In the genomic region with DNA sequence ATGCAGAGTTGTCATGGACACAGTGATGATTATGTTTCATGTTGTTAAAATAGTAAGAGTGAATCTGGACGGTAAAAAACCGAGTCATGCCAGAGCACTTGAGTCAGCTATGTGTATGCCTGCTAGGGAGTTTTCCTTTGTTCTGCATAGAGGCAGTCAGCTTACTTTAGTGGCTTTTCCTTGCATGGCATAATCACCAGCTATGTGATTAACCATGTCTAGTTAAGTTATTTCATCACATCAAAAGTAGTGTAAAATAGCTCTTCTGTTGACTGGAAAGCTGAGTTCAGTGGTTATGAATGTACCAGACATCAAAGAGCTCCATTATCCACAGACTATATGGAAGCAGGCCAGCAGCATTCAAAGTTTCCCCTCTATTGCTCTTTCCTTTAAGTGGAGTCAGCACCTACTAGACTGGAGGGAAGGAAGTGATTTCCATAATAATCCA, we compare ENCODE assay signal across 16 cellular contexts.
A peak's percentile ranks its signal among the peaks of the same experiment; 100 is the strongest.
DNase-seq lines count a peak whose midpoint lies in the region; ATAC-seq and TF ChIP-seq lines count a peak whose summit lies in the region.
"Had no signal": no experiment of that assay in that cellular context is flagged by ENCODE, and none has a peak within 500 bp of the region (broad histone marks: within the 10 kb centered on the region; RNA-seq: fewer than 3 reads in every experiment).

No MANE protein-coding gene starts in this region.

- H3K36me3 ChIP-seq in RWPE2 (ENCODE audit: low read depth): no peaks in the 10 kb centered on the region
- H3K36me3 ChIP-seq: spleen had no signal

- DNase-seq in H4 (ENCODE audit: low spot score) (peak; percentile 87), RWPE2 (ENCODE audit: low spot score) (no peak), fibroblast of peridontal ligament (ENCODE audit: extremely low read depth) (peak; percentile 88), pons (ENCODE audit: low spot score) (peak; percentile 33), SK-N-DZ (ENCODE audit: low spot score) (no peak), SIG-M5 (lab: John Stamatoyannopoulos, UW) (no peak), NCI-H82 (lab: John Stamatoyannopoulos, UW) (no peak)
- DNase-seq: DND-41; dorsolateral prefrontal cortex; GM23248; left colon; NCI-H1417; spleen; stimulated activated naive CD8-positive, alpha-beta T cell treated with anti-CD3 and anti-CD28 coated beads, Interleukin-15, Interleukin-2, amounts not matched to agents 100 U/mL and 50 U/mL, for 24 hours; T-cell had no signal

- H3K4me1 ChIP-seq in RWPE2 (ENCODE audit: insufficient read depth, poor library complexity, severe bottlenecking): peaks cover 25% of the 10 kb centered on the region
- H3K4me1 ChIP-seq: spleen had no signal

- ATAC-seq in RWPE2 (ENCODE audit: low read depth) (peak; percentile 98), GM18511 (IDR thresholded peaks at IDR 0.05; ENCODE audit: unreplicated experiment) (no peak)
- ATAC-seq: left colon; stimulated activated naive CD8-positive, alpha-beta T cell treated with anti-CD3 and anti-CD28 coated beads, Interleukin-15, Interleukin-2, amounts not matched to agents 100 U/mL and 50 U/mL, for 24 hours; T-cell had no signal

- H3K9me3 ChIP-seq in RWPE2 (ENCODE audit: severe bottlenecking): no peaks in the 10 kb centered on the region

- no peak for TF ChIP-seq CTCF in RWPE2 (IDR thresholded peaks at IDR 0.05; ENCODE audit: poor library complexity, severe bottlenecking)

- no peaks in the 10 kb centered on the region for H3K27me3 ChIP-seq in RWPE2 (ENCODE audit: insufficient read depth, poor library complexity, severe bottlenecking)
- H3K27me3 ChIP-seq: spleen had no signal

- H3K27ac ChIP-seq in RWPE2 (ENCODE audit: poor library complexity, severe bottlenecking): peak overlapping the region; percentile 57
- H3K27ac ChIP-seq: GM23248, spleen had no signal

- no peak overlapping the region for H3K4me3 ChIP-seq in RWPE2 (ENCODE audit: severe bottlenecking)
- H3K4me3 ChIP-seq: dorsolateral prefrontal cortex, GM23248, spleen had no signal

Comparison
In these comparisons a context has a peak if more than half of its experiments do, and no peak if none do; other contexts are left out.
1. DNase-seq: peak in H4 (single experiment), fibroblast of peridontal ligament (single experiment) and pons (single experiment); none in RWPE2 (single experiment), SK-N-DZ (single experiment), SIG-M5 (single experiment) and NCI-H82 (single experiment).